9 cellular contexts compared by ENCODE assay signal in the genomic region with DNA sequence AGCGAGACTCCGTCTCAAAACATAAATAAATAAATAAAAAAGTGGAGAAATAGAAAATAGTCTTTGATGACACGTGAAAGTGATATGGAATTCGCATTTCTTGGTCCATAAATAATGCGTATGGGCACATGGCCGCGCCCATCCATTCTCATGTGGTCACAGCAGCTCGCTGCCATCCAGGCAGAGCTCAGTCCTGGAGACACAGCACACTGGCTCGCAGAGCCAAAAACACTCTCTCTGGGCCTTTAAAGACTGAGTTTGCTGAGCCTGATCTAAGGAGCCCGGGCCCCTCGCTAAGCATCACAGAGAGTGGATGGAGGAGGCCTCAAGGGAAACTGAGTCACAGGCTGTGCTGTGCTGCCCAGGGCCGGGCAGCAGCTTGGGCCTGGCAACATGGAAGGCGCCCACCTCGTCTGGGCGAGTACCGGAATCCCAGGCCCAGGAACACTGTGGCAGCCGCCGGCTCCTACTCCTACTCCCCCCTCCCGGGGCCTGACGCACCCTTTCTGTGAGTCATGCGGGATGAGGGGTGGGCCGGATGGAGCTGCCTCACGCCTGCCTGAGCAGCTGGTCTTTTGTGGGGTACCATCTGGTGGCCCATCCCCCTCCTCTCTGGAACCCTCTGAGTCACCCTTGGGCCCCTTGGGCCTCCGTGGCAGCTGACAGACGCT. TPM values are rescaled to one million over a fixed set of nuclear protein-coding genes. Genes with fewer than 3 reads are reported as not detected.
DNase-seq lines count a peak whose midpoint lies in the region; ATAC-seq and TF ChIP-seq lines count a peak whose summit lies in the region.
"Had no signal": no experiment of that assay in that cellular context is flagged by ENCODE, and none has a peak within 500 bp of the region (broad histone marks: within the 10 kb centered on the region; RNA-seq: fewer than 3 reads in every experiment).

No MANE protein-coding gene starts in this region.

- peaks cover 49% of the 10 kb centered on the region for H3K36me3 Mint-ChIP-seq in stimulated activated memory B cell treated with anti-CD40 and anti-IgM and Interleukin-4, amounts not matched to agents 10 μg/mL and 1 μg/mL and 100 μg/mL, for 72 hours
- H3K36me3 Mint-ChIP-seq in endothelial cell (ENCODE audit: low read depth, unreplicated experiment) = peaks cover 7% of the 10 kb centered on the region

- H3K27me3 Mint-ChIP-seq in stimulated activated memory B cell treated with anti-CD40 and anti-IgM and Interleukin-4, amounts not matched to agents 10 μg/mL and 1 μg/mL and 100 μg/mL, for 72 hours = no peaks in the 10 kb centered on the region
- peaks cover 8% of the 10 kb centered on the region for H3K27me3 Mint-ChIP-seq in endothelial cell (ENCODE audit: unreplicated experiment)

- H3K36me3 ChIP-seq in RWPE2 (ENCODE audit: low read depth) = peaks cover 9% of the 10 kb centered on the region; the same call in 1 of the 2 replicates

- peaks cover 4% of the 10 kb centered on the region for H3K4me1 Mint-ChIP-seq in stimulated activated memory B cell treated with anti-CD40 and anti-IgM and Interleukin-4, amounts not matched to agents 10 μg/mL and 1 μg/mL and 100 μg/mL, for 72 hours
- H3K4me1 Mint-ChIP-seq in endothelial cell (ENCODE audit: unreplicated experiment) = no peaks in the 10 kb centered on the region

- H3K27me3 ChIP-seq in RWPE2 (ENCODE audit: insufficient read depth, poor library complexity, severe bottlenecking) = no peaks in the 10 kb centered on the region
- H3K27me3 ChIP-seq: Peyer's patch had no signal

- peak overlapping the region; percentile 38 for H3K27ac ChIP-seq in RWPE2 (ENCODE audit: poor library complexity, severe bottlenecking)
- H3K27ac ChIP-seq: Peyer's patch had no signal

- H3K27ac Mint-ChIP-seq in stimulated activated memory B cell treated with anti-CD40 and anti-IgM and Interleukin-4, amounts not matched to agents 10 μg/mL and 1 μg/mL and 100 μg/mL, for 72 hours = no peak overlapping the region
- no peak overlapping the region for H3K27ac Mint-ChIP-seq in endothelial cell (ENCODE audit: unreplicated experiment)

- no peaks in the 10 kb centered on the region for H3K9me3 Mint-ChIP-seq in stimulated activated memory B cell treated with anti-CD40 and anti-IgM and Interleukin-4, amounts not matched to agents 10 μg/mL and 1 μg/mL and 100 μg/mL, for 72 hours
- H3K9me3 Mint-ChIP-seq in endothelial cell (ENCODE audit: unreplicated experiment) = no peaks in the 10 kb centered on the region

- peaks cover 11% of the 10 kb centered on the region for H3K4me1 ChIP-seq in RWPE2 (ENCODE audit: insufficient read depth, poor library complexity, severe bottlenecking)
- H3K4me1 ChIP-seq: Peyer's patch had no signal

- DNase-seq in H4 (ENCODE audit: low spot score) (peak; percentile 90), RWPE2 (ENCODE audit: low spot score) (peak; percentile 88), fibroblast of the conjunctiva (ENCODE audit: low read depth) (peak; percentile 79), T-helper 2 cell (no peak), endothelial cell (ENCODE audit: low spot score) (no peak), islet precursor cell (no peak)

- H3K9me3 ChIP-seq in RWPE2 (ENCODE audit: severe bottlenecking) = no peaks in the 10 kb centered on the region
- H3K9me3 ChIP-seq: Peyer's patch had no signal

- ATAC-seq in RWPE2 (ENCODE audit: low read depth) (peak; percentile 80), GM18502 (IDR thresholded peaks at IDR 0.05; ENCODE audit: poor library complexity, unreplicated experiment) (no peak)
- peak; percentile 74 for ATAC-seq in stimulated activated memory B cell treated with anti-CD40 and anti-IgM and Interleukin-4, amounts not matched to agents 10 μg/mL and 1 μg/mL and 100 μg/mL, for 72 hours

- TF ChIP-seq CTCF in RWPE2 (IDR thresholded peaks at IDR 0.05; ENCODE audit: poor library complexity, severe bottlenecking) (no peak), endothelial cell (IDR thresholded peaks at IDR 0.05; ENCODE audit: unreplicated experiment) (no peak)

- H3K4me3 Mint-ChIP-seq in stimulated activated memory B cell treated with anti-CD40 and anti-IgM and Interleukin-4, amounts not matched to agents 10 μg/mL and 1 μg/mL and 100 μg/mL, for 72 hours = no peak overlapping the region
- H3K4me3 Mint-ChIP-seq in endothelial cell (ENCODE audit: unreplicated experiment) = no peak overlapping the region

- no peak overlapping the region for H3K4me3 ChIP-seq in RWPE2 (ENCODE audit: severe bottlenecking)
- H3K4me3 ChIP-seq: Peyer's patch had no signal

RNA-seq across cellular contexts. Expression of a gene that starts 28.9 kb away (rescaled TPM):
- 12.1 and 13.9 TPM in 2 replicates for total RNA-seq in H4 (2014; rRNA removed; shearing (Covaris generic))
- 31.8 TPM for total RNA-seq in endothelial cell (ENCODE audit: unreplicated experiment)

RNA-seq across cellular contexts. Expression of a gene that starts 44.7 kb away (rescaled TPM):
- 5.3 and 6.8 TPM in 2 replicates for total RNA-seq in H4 (2014; rRNA removed; shearing (Covaris generic))
- total RNA-seq in endothelial cell (ENCODE audit: unreplicated experiment) = 65.8 TPM

RNA-seq across cellular contexts. Expression of a gene that starts 48.9 kb away (rescaled TPM):
- 1.6 TPM in 1 of 2 replicates, not detected in the other for total RNA-seq in H4 (2014; rRNA removed; shearing (Covaris generic))
- 7.3 TPM for total RNA-seq in endothelial cell (ENCODE audit: unreplicated experiment)

RNA-seq across cellular contexts. Expression of a gene that starts 52.6 kb away (rescaled TPM):
- 1.5 TPM in 1 of 2 replicates, not detected in the other for total RNA-seq in H4 (2014; rRNA removed; shearing (Covaris generic))
- 3.1 TPM for total RNA-seq in endothelial cell (ENCODE audit: unreplicated experiment)

Comparison
In these comparisons a context has a peak if more than half of its experiments do, and no peak if none do; other contexts are left out.
1. DNase-seq: peak in H4 (single experiment), RWPE2 (single experiment) and fibroblast of the conjunctiva (single experiment); none in T-helper 2 cell (0 of 5), endothelial cell (single experiment) and islet precursor cell (single experiment).